In genomic region chr6:41439524-41440418, GRCh38 we compare ENCODE assay signal across 11 cellular contexts.
DNase-seq lines count a peak whose midpoint lies in the region; ATAC-seq, FAIRE-seq and TF ChIP-seq lines count a peak whose summit lies in the region.
"Had no signal": no experiment of that assay in that cellular context is flagged by ENCODE, and none has a peak within 500 bp of the region (broad histone marks: within the 10 kb centered on the region; RNA-seq: fewer than 3 reads in every experiment).

No MANE protein-coding gene starts in this region.

- H3K36me3 ChIP-seq in K562 (ENCODE audit: control insufficient read depth, insufficient read depth, low read length) (no peaks in the 10 kb centered on the region), kidney (ENCODE audit: control insufficient read depth in 1 of 2, insufficient read depth in 2 of 2, low read length in 2 of 2) (no peaks in the 10 kb centered on the region)

- no peak overlapping the region for H2AFZ ChIP-seq in K562 (ENCODE audit: low read depth, low read length)
- H2AFZ ChIP-seq: GM23248, parathyroid adenoma had no signal

- no peaks in the 10 kb centered on the region; the same call in 1 of the 2 replicates for H4K20me1 ChIP-seq in K562 (replicated peaks; ENCODE audit: control insufficient read depth, insufficient read depth, low read length)

- in situ Hi-C loops in K562 (cut with MboI): no loop called here

- 1% methylated on average over 7 of the region's 8 CpGs for WGBS in K562 (ENCODE audit: insufficient coverage, low coverage, missing lambda C conversion rate)

- H3K4me3 ChIP-seq in K562: no peak overlapping the region
- H3K4me3 ChIP-seq in kidney (ENCODE audit: low read length in 2 of 2): no peak overlapping the region
- H3K4me3 ChIP-seq: GM23248 had no signal

- no TSS peak for BruUV-seq in K562 (replicated peaks; lab: Mats Ljungman, UMichigan)

- H3K4me2 ChIP-seq in K562 (ENCODE audit: insufficient read depth, low read length): no peak overlapping the region

- no peak overlapping the region for H3K27ac ChIP-seq in K562 (ENCODE audit: extremely low read depth, low read depth, low read length)
- H3K27ac ChIP-seq in kidney (ENCODE audit: low read depth in 2 of 2, low read length in 2 of 2): no peak overlapping the region
- H3K27ac ChIP-seq: GM23248, parathyroid adenoma had no signal

- POLR2A ChIA-PET in K562 (lab: Yijun Ruan, JAX): interaction anchor here (0.8 to 1.1 kb wide), 2 partner anchors 9 to 23 kb away, joined by 3 to 4 read pairs; no protein-coding TSS in a partner anchor

- TF ChIP-seq POLR2A in K562 (conservative IDR thresholded peaks at IDR 0.05): no peak

- TF ChIP-seq CTCF in K562 (IDR thresholded peaks at IDR 0.05 in 2 of 3, conservative IDR thresholded peaks at IDR 0.05 in 1 of 3; ENCODE audit: insufficient read depth in 2 of 3, low read depth in 1 of 3, low read length in 3 of 3): no peak
- no peak for TF ChIP-seq CTCF in kidney (IDR thresholded peaks at IDR 0.05; ENCODE audit: borderline replicate concordance, extremely low read depth, insufficient read depth)

- peaks cover 27 to 63% of the 10 kb centered on the region in 2 experiments for H3K27me3 ChIP-seq in K562 (ENCODE audit: control insufficient read depth in 2 of 2, insufficient read depth in 2 of 2, low read length in 2 of 2)

- TF ChIP-seq RAD21 in K562 (CRISPR knock-in tag; conservative IDR thresholded peaks at IDR 0.05 in 1 of 2, IDR thresholded peaks at IDR 0.05 in 1 of 2): no peak

- peak; percentile 68 for DNase-seq in DMS 273 (lab: John Stamatoyannopoulos, UW; ENCODE audit: unreplicated experiment)
- DNase-seq in GM19240 (ENCODE audit: insufficient read length, low spot score): peak; percentile 70
- DNase-seq in NCI-H2171 (lab: John Stamatoyannopoulos, UW): peak; percentile 69
- DNase-seq in K562 (ENCODE audit: extremely low read depth in 1 of 4, low spot score in 3 of 4): no peak
- no peak for DNase-seq in NCI-H2196 (lab: John Stamatoyannopoulos, UW; ENCODE audit: unreplicated experiment)
- DNase-seq in NCI-H345 treated with DMSO at 0.1 percent for 48 hours (lab: John Stamatoyannopoulos, UW; ENCODE audit: unreplicated experiment): no peak
- no peak for DNase-seq in COLO668 (lab: John Stamatoyannopoulos, UW; ENCODE audit: unreplicated experiment)
- DNase-seq in kidney: no peak
- DNase-seq: GM23248, PC-3 had no signal

- no peak for ATAC-seq in K562
- ATAC-seq: PC-3 had no signal

- H3K9me3 ChIP-seq in K562 (replicated peaks; ENCODE audit: control insufficient read depth, insufficient read depth, low read depth, low read length) (no peaks in the 10 kb centered on the region), kidney (ENCODE audit: control insufficient read depth in 1 of 2, low read length in 2 of 2) (no peaks in the 10 kb centered on the region)

- no peaks in the 10 kb centered on the region for H3K9me1 ChIP-seq in K562 (ENCODE audit: control insufficient read depth, insufficient read depth, low read length)

- TF ChIP-seq EP300 in K562 (IDR thresholded peaks at IDR 0.05; ENCODE audit: low read length): no peak

- FAIRE-seq in K562 (lab: Jason Lieb, UNC): no peak
- FAIRE-seq in kidney (lab: Jason Lieb, UNC): no peak

- H3K4me1 ChIP-seq in K562 (replicated peaks in 1 of 2; ENCODE audit: control insufficient read depth in 2 of 2, insufficient read depth in 2 of 2, low read length in 2 of 2) (peaks cover 7 to 11% of the 10 kb centered on the region in 2 experiments; a peak in 4 of 5 replicates), kidney (ENCODE audit: control insufficient read depth in 1 of 2, insufficient read depth in 1 of 2, low read depth in 1 of 2, low read length in 2 of 2) (peaks cover 0 to 3% of the 10 kb centered on the region in 2 donors)
- H3K4me1 ChIP-seq: parathyroid adenoma had no signal

- intact Hi-C loops in K562 (cut with micrococcal nuclease): no loop called here
- intact Hi-C loops in kidney (cut with DNase I): no loop called here

- no peaks in the 10 kb centered on the region for H3K79me2 ChIP-seq in K562 (ENCODE audit: control insufficient read depth, insufficient read depth, low read length)
- H3K79me2 ChIP-seq: parathyroid adenoma had no signal

- CTCF ChIA-PET in K562 (lab: Yijun Ruan, JAX; ENCODE audit: low intra/inter-chr PET ratio): interaction anchor here (0.7 kb wide), 1 partner anchor 9 kb away, joined by 4 read pairs; no protein-coding TSS in a partner anchor

- H3K9ac ChIP-seq in K562 (ENCODE audit: insufficient read depth in 1 of 2, low read depth in 2 of 2, low read length in 2 of 2) (no peak overlapping the region; a peak in 1 of 4 replicates), kidney (ENCODE audit: low read length in 2 of 2) (no peak overlapping the region)
- H3K9ac ChIP-seq: GM23248, parathyroid adenoma had no signal

TF ChIP-seq in K562, 482 proteins besides CTCF, POLR2A, EP300 and RAD21:
- TF ChIP-seq RFX1 (IDR thresholded peaks at IDR 0.05) (no peak), ZNF121 (CRISPR knock-in tag; conservative IDR thresholded peaks at IDR 0.05) (peak; percentile 25; the same call in 1 of the 2 replicates), TBP (optimal IDR thresholded peaks at IDR 0.05; ENCODE audit: low read depth, low read length) (no peak), HDAC8 (tag; IDR thresholded peaks at IDR 0.05) (no peak), GABPA (tag; conservative IDR thresholded peaks at IDR 0.05; ENCODE audit: low read depth) (peak; percentile 51)
- TF ChIP-seq, protein P1, sequence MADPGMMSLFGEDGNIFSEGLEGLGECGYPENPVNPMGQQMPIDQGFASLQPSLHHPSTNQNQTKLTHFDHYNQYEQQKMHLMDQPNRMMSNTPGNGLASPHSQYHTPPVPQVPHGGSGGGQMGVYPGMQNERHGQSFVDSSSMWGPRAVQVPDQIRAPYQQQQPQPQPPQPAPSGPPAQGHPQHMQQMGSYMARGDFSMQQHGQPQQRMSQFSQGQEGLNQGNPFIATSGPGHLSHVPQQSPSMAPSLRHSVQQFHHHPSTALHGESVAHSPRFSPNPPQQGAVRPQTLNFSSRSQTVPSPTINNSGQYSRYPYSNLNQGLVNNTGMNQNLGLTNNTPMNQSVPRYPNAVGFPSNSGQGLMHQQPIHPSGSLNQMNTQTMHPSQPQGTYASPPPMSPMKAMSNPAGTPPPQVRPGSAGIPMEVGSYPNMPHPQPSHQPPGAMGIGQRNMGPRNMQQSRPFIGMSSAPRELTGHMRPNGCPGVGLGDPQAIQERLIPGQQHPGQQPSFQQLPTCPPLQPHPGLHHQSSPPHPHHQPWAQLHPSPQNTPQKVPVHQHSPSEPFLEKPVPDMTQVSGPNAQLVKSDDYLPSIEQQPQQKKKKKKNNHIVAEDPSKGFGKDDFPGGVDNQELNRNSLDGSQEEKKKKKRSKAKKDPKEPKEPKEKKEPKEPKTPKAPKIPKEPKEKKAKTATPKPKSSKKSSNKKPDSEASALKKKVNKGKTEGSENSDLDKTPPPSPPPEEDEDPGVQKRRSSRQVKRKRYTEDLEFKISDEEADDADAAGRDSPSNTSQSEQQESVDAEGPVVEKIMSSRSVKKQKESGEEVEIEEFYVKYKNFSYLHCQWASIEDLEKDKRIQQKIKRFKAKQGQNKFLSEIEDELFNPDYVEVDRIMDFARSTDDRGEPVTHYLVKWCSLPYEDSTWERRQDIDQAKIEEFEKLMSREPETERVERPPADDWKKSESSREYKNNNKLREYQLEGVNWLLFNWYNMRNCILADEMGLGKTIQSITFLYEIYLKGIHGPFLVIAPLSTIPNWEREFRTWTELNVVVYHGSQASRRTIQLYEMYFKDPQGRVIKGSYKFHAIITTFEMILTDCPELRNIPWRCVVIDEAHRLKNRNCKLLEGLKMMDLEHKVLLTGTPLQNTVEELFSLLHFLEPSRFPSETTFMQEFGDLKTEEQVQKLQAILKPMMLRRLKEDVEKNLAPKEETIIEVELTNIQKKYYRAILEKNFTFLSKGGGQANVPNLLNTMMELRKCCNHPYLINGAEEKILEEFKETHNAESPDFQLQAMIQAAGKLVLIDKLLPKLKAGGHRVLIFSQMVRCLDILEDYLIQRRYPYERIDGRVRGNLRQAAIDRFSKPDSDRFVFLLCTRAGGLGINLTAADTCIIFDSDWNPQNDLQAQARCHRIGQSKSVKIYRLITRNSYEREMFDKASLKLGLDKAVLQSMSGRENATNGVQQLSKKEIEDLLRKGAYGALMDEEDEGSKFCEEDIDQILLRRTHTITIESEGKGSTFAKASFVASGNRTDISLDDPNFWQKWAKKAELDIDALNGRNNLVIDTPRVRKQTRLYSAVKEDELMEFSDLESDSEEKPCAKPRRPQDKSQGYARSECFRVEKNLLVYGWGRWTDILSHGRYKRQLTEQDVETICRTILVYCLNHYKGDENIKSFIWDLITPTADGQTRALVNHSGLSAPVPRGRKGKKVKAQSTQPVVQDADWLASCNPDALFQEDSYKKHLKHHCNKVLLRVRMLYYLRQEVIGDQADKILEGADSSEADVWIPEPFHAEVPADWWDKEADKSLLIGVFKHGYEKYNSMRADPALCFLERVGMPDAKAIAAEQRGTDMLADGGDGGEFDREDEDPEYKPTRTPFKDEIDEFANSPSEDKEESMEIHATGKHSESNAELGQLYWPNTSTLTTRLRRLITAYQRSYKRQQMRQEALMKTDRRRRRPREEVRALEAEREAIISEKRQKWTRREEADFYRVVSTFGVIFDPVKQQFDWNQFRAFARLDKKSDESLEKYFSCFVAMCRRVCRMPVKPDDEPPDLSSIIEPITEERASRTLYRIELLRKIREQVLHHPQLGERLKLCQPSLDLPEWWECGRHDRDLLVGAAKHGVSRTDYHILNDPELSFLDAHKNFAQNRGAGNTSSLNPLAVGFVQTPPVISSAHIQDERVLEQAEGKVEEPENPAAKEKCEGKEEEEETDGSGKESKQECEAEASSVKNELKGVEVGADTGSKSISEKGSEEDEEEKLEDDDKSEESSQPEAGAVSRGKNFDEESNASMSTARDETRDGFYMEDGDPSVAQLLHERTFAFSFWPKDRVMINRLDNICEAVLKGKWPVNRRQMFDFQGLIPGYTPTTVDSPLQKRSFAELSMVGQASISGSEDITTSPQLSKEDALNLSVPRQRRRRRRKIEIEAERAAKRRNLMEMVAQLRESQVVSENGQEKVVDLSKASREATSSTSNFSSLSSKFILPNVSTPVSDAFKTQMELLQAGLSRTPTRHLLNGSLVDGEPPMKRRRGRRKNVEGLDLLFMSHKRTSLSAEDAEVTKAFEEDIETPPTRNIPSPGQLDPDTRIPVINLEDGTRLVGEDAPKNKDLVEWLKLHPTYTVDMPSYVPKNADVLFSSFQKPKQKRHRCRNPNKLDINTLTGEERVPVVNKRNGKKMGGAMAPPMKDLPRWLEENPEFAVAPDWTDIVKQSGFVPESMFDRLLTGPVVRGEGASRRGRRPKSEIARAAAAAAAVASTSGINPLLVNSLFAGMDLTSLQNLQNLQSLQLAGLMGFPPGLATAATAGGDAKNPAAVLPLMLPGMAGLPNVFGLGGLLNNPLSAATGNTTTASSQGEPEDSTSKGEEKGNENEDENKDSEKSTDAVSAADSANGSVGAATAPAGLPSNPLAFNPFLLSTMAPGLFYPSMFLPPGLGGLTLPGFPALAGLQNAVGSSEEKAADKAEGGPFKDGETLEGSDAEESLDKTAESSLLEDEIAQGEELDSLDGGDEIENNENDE (IDR thresholded peaks at IDR 0.05; ENCODE audit: low read depth, low read length): no peak
TF ChIP-seq in K562: peak in this region for 2.

Comparison
In these comparisons a context has a peak if more than half of its experiments do, and no peak if none do; other contexts are left out.
1. DNase-seq: peak in DMS 273 (single experiment), GM19240 (single experiment) and NCI-H2171 (single experiment); none in K562 (0 of 4), NCI-H2196 (single experiment), NCI-H345 treated with DMSO at 0.1 percent for 48 hours (single experiment), COLO668 (single experiment) and kidney (single experiment).